ENCODE assay signal across 1 cellular context in the genomic region with DNA sequence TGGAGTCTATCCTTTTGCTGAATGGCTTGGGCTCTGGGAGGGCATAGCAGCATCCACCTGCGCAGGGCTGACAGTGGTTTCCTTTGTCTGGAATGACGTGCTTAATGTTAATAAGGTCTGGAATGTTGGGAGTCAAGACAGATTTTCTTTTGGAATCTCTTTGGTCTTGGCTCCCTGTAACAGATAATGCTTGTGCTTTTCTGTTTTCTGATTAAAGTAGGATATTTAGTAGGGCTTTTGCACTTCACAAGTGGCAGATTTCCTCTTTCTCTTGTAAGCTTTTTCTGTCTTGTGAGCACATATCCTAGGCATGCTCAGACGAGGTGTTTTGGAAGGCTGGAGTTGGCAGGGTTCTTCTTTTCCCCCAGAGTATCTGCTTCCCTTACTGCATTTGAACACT.
TF ChIP-seq lines count a peak whose summit lies in the region.

No MANE protein-coding gene starts in this region.

TF ChIP-seq in IMR-90, 13 proteins besides CTCF, POLR2A, EP300 and RAD21 (continued from another document):
- TF ChIP-seq, protein P1, sequence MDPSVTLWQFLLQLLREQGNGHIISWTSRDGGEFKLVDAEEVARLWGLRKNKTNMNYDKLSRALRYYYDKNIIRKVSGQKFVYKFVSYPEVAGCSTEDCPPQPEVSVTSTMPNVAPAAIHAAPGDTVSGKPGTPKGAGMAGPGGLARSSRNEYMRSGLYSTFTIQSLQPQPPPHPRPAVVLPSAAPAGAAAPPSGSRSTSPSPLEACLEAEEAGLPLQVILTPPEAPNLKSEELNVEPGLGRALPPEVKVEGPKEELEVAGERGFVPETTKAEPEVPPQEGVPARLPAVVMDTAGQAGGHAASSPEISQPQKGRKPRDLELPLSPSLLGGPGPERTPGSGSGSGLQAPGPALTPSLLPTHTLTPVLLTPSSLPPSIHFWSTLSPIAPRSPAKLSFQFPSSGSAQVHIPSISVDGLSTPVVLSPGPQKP (IDR thresholded peaks at IDR 0.05; ENCODE audit: borderline replicate concordance, low read depth, low read length): no peak
- no peak for TF ChIP-seq MAFK (IDR thresholded peaks at IDR 0.05; ENCODE audit: low read depth, low read length)
- no peak for TF ChIP-seq SMC3 (IDR thresholded peaks at IDR 0.05; ENCODE audit: low read depth, low read length)
- TF ChIP-seq MXI1 (IDR thresholded peaks at IDR 0.05; ENCODE audit: borderline replicate concordance, low read depth, low read length): no peak
- TF ChIP-seq NFE2L2 (IDR thresholded peaks at IDR 0.05; ENCODE audit: low read depth, low read length): no peak
- TF ChIP-seq RCOR1 (IDR thresholded peaks at IDR 0.05; ENCODE audit: insufficient replicate concordance, low read length): no peak
- TF ChIP-seq MAZ (IDR thresholded peaks at IDR 0.05; ENCODE audit: borderline replicate concordance, low read depth, low read length): no peak
- no peak for TF ChIP-seq USF2 (IDR thresholded peaks at IDR 0.05; ENCODE audit: low read depth, low read length)
TF ChIP-seq in IMR-90: peak in this region for 0.
